Comparison of ENCODE assay signal across 8 cellular contexts in the genomic region with DNA sequence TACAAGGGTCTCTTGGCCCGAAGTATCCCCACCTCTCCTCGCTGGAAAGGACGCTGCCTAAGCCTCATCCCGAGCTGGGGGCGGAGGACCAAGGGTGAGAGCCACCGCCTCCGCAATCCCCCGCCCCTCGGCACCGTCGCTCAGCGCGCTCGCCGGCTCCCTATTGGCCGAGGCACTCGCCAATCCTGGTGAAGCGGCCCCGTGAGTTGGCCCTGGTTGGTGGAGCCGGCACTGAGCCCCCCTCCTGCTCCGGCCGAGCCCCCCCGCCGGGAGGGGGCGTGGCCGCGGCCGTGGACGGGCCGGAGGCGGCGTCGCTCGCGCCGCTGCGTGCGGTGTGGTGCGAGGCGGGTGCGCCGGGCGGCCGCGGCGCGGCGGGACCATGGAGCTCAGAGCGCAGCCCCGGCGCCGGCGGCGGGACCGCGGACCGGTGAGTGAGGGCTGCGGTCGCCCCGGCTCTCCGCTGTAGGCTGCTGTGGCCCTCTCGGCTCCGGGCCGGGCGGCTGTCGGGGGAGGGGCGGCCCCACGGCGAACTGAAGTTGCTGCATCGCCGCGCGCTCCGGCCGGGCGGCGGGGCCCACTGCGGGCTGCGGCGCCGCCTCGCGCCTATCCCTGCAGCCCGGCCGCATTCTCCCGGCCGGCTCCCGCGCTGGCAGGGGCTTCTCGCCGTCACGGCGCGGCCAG. TPM values are rescaled to one million over a fixed set of nuclear protein-coding genes. Genes with fewer than 3 reads are reported as not detected.
DNase-seq lines count a peak whose midpoint lies in the region; ATAC-seq lines count a peak whose summit lies in the region.

A gene with protein sequence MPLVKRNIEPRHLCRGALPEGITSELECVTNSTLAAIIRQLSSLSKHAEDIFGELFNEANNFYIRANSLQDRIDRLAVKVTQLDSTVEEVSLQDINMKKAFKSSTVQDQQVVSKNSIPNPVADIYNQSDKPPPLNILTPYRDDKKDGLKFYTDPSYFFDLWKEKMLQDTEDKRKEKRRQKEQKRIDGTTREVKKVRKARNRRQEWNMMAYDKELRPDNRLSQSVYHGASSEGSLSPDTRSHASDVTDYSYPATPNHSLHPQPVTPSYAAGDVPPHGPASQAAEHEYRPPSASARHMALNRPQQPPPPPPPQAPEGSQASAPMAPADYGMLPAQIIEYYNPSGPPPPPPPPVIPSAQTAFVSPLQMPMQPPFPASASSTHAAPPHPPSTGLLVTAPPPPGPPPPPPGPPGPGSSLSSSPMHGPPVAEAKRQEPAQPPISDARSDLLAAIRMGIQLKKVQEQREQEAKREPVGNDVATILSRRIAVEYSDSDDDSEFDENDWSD (plus strand): TSS at position 291 of the 681 bp plus-strand sequence. CDS start 84,588 bp downstream, outside the sequence.

- ATAC-seq in GM19397 (IDR thresholded peaks at IDR 0.05; ENCODE audit: unreplicated experiment) (peak; percentile 95), HG03460 (IDR thresholded peaks at IDR 0.05; ENCODE audit: unreplicated experiment) (peak; percentile 98)
- ATAC-seq in activated T-cell treated with anti-CD3 and anti-CD28 coated beads, Interleukin-2, amount 50 U/mL, for 4 hours = peak; percentile 77 to 80

- H3K27me3 ChIP-seq in muscle layer of duodenum (ENCODE audit: low read depth, low read length) = no peaks in the 10 kb centered on the region

- peaks cover 5% of the 10 kb centered on the region for H3K9me3 Mint-ChIP-seq in activated T-cell treated with anti-CD3 and anti-CD28 coated beads, Interleukin-2, amount 50 U/mL, for 4 hours

- peak within 1 kb of the TSS; percentile 47 for H3K4me3 Mint-ChIP-seq in activated T-cell treated with anti-CD3 and anti-CD28 coated beads, Interleukin-2, amount 50 U/mL, for 4 hours

- no peaks in the 10 kb centered on the region for H3K36me3 ChIP-seq in muscle layer of duodenum (ENCODE audit: control insufficient read depth in 1 of 2, insufficient read depth in 2 of 2, low read length in 2 of 2)

- DNase-seq in C1 segment of cervical spinal cord (lab: John Stamatoyannopoulos, UW) (peak; percentile 62 to 97 (median 92)), NCI-H524 (lab: John Stamatoyannopoulos, UW) (peak; percentile 96 to 99), fibroblast of peridontal ligament (ENCODE audit: extremely low read depth) (peak; percentile 86), stromal cell of bone marrow (ENCODE audit: low read depth) (peak; percentile 90)
- DNase-seq in activated T-cell treated with anti-CD3 and anti-CD28 coated beads, Interleukin-2, amount 50 U/mL, for 4 hours = peak; percentile 14

- peaks cover 46% of the 10 kb centered on the region for H3K27me3 Mint-ChIP-seq in activated T-cell treated with anti-CD3 and anti-CD28 coated beads, Interleukin-2, amount 50 U/mL, for 4 hours (ENCODE audit: low read depth)

- peaks cover 12% of the 10 kb centered on the region for H3K4me1 Mint-ChIP-seq in activated T-cell treated with anti-CD3 and anti-CD28 coated beads, Interleukin-2, amount 50 U/mL, for 4 hours (ENCODE audit: low read depth)

- H3K36me3 Mint-ChIP-seq in activated T-cell treated with anti-CD3 and anti-CD28 coated beads, Interleukin-2, amount 50 U/mL, for 4 hours (ENCODE audit: insufficient read depth) = no peaks in the 10 kb centered on the region

- peaks cover 0 to 15% of the 10 kb centered on the region in 2 donors for H3K4me1 ChIP-seq in muscle layer of duodenum (ENCODE audit: control insufficient read depth in 1 of 2, insufficient read depth in 2 of 2, low read length in 2 of 2)

- peak within 1 kb of the TSS; percentile 52 to 81 for H3K4me3 ChIP-seq in muscle layer of duodenum (ENCODE audit: low read depth in 1 of 2, low read length in 2 of 2)

- no peaks in the 10 kb centered on the region for H3K9me3 ChIP-seq in muscle layer of duodenum (ENCODE audit: control insufficient read depth in 1 of 2, low read length in 2 of 2)

- H3K27ac ChIP-seq in muscle layer of duodenum (ENCODE audit: low read length) = no peak within 1 kb of the TSS

RNA-seq across cellular contexts. Expression of the gene that starts here (rescaled TPM):
- under 1 TPM; 0.14 to 0.33 (median 0.26) TPM for total RNA-seq in activated T-cell treated with anti-CD3 and anti-CD28 coated beads, Interleukin-2, amount 50 U/mL, for 4 hours

Comparison
In these comparisons a context has a peak if more than half of its experiments do, and no peak if none do; other contexts are left out.
1. Peak in DNase-seq and ATAC-seq in activated T-cell treated with anti-CD3 and anti-CD28 coated beads, Interleukin-2, amount 50 U/mL, for 4 hours; RNA of the gene not detected or under 1 TPM.
2. DNase-seq: peak in every context shown above with its lines; median percentile 98 in NCI-H524; 92 in C1 segment of cervical spinal cord; 90 in stromal cell of bone marrow; 86 in fibroblast of peridontal ligament; 14 in activated T-cell treated with anti-CD3 and anti-CD28 coated beads, Interleukin-2, amount 50 U/mL, for 4 hours.